In the genomic region with DNA sequence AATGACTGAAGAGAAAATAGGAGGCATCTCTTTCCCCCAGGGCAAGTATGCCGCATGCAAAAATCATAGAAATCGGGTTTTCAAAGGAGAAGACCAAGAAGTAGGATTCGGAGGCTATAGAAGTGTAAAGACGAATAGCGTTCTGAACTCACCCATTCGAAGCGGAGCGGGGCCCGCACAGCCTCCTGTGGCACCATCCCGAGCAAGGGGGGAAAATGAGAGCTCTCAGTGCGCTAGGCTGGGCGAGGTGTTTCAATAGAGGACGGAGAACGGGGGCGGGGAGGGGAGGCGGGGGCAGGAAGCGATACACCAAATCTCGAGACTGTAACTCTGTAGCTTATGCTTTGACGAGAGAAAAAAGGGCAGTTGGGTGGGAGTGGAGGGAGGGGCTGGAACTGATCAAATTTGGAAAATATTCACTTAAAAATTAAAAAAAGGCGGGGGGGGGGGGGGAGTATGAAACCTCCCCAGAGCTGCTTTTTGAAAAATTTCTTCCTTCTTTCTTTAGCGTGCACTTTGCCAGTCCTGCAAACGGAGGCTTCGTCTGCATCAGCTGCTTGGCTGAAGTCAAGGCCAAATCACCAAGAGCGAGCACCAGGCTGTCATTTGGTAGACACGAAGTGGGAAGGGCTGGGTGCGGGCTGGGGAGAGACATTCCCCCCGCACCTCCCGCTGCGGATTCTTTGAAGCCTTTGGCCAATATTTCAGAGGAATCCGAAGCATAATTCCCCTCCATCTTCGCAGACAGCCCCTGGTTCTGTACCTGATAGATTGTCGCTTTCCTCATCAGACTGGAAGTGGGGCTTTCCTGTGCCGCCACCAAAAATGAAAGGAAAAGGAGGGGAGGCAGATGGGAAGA, we compare ENCODE assay signal across 10 cellular contexts. TPM values are rescaled to one million over a fixed set of nuclear protein-coding genes. Genes with fewer than 3 reads are reported as not detected.
DNase-seq lines count a peak whose midpoint lies in the region; ATAC-seq, FAIRE-seq and TF ChIP-seq lines count a peak whose summit lies in the region.
"Had no signal": no experiment of that assay in that cellular context is flagged by ENCODE, and none has a peak within 500 bp of the region (broad histone marks: within the 10 kb centered on the region; RNA-seq: fewer than 3 reads in every experiment).

No MANE protein-coding gene starts in this region.

- H3K27ac ChIP-seq in lower lobe of right lung = peak overlapping the region; percentile 61
- peak overlapping the region; percentile 36 for H3K27ac ChIP-seq in thymus (ENCODE audit: low read depth)
- H3K27ac ChIP-seq: BLaER1 treated with 17β-estradiol and CSF1 and Interleukin-3, amounts not matched to agents 10 nM and 100 nM had no signal

- POLR2A ChIA-PET in activated CD4-positive, alpha-beta T cell treated with anti-CD3 and anti-CD28 coated beads for 36 hours (lab: Charles Lee) = no interaction called here
- POLR2A ChIA-PET in activated CD4-positive, alpha-beta T cell treated with anti-CD3 and anti-CD28 coated beads, Interleukin-2, amount 10 ng/mL, durations not matched to agents 7 days and 5 days (lab: Charles Lee) = no interaction called here

- H3K9me3 ChIP-seq in lower lobe of right lung = no peaks in the 10 kb centered on the region
- no peaks in the 10 kb centered on the region for H3K9me3 ChIP-seq in thymus (ENCODE audit: control insufficient read depth)
- H3K9me3 ChIP-seq: BLaER1 treated with 17β-estradiol and CSF1 and Interleukin-3, amounts not matched to agents 10 nM and 100 nM had no signal

- H3K36me3 ChIP-seq in lower lobe of right lung = no peaks in the 10 kb centered on the region
- no peaks in the 10 kb centered on the region for H3K36me3 ChIP-seq in thymus (ENCODE audit: control insufficient read depth, insufficient read depth)
- H3K36me3 ChIP-seq: BLaER1 treated with 17β-estradiol and CSF1 and Interleukin-3, amounts not matched to agents 10 nM and 100 nM had no signal

- H3K27me3 ChIP-seq in lower lobe of right lung (ENCODE audit: low read depth) (peaks cover 17% of the 10 kb centered on the region), thymus (ENCODE audit: control insufficient read depth, insufficient read depth) (peaks cover 6% of the 10 kb centered on the region)

- H3K4me1 ChIP-seq in lower lobe of right lung (peaks cover 13% of the 10 kb centered on the region), thymus (ENCODE audit: control insufficient read depth, insufficient read depth, low read length) (no peaks in the 10 kb centered on the region)
- H3K4me1 ChIP-seq: BLaER1 treated with 17β-estradiol and CSF1 and Interleukin-3, amounts not matched to agents 10 nM and 100 nM had no signal

- CTCF ChIA-PET in activated CD4-positive, alpha-beta T cell treated with anti-CD3 and anti-CD28 coated beads for 36 hours (lab: Charles Lee) = interaction anchor here (0.5 kb wide), 1 partner anchor 299 kb away, joined by 4 read pairs; no protein-coding TSS in a partner anchor
- CTCF ChIA-PET in activated CD4-positive, alpha-beta T cell treated with anti-CD3 and anti-CD28 coated beads, Interleukin-2, amount 10 ng/mL, durations not matched to agents 7 days and 5 days (lab: Charles Lee) = interaction anchor here (0.7 kb wide), 1 partner anchor 170 kb away, joined by 3 read pairs; no protein-coding TSS in a partner anchor

- H3K4me1 Mint-ChIP-seq in activated CD4-positive, alpha-beta T cell treated with anti-CD3 and anti-CD28 coated beads for 36 hours = peaks cover 14% of the 10 kb centered on the region
- H3K4me1 Mint-ChIP-seq in activated CD4-positive, alpha-beta T cell treated with anti-CD3 and anti-CD28 coated beads, Interleukin-2, amount 10 ng/mL, durations not matched to agents 7 days and 5 days = peaks cover 6% of the 10 kb centered on the region

- FAIRE-seq in H54 (lab: Jason Lieb, UNC) = no peak
- FAIRE-seq: K562 had no signal

- H3K9me3 Mint-ChIP-seq in activated CD4-positive, alpha-beta T cell treated with anti-CD3 and anti-CD28 coated beads for 36 hours (ENCODE audit: low read depth) = no peaks in the 10 kb centered on the region
- H3K9me3 Mint-ChIP-seq in activated CD4-positive, alpha-beta T cell treated with anti-CD3 and anti-CD28 coated beads, Interleukin-2, amount 10 ng/mL, durations not matched to agents 7 days and 5 days = no peaks in the 10 kb centered on the region

- no peak for TF ChIP-seq POLR2A in H54 (IDR thresholded peaks at IDR 0.05; ENCODE audit: low read depth, low read length)

- no peak for ATAC-seq in activated CD4-positive, alpha-beta T cell treated with anti-CD3 and anti-CD28 coated beads for 36 hours
- ATAC-seq in lower lobe of right lung = peak; percentile 46 to 49
- ATAC-seq: K562 had no signal

- H3K4me3 Mint-ChIP-seq in activated CD4-positive, alpha-beta T cell treated with anti-CD3 and anti-CD28 coated beads for 36 hours = no peak overlapping the region
- no peak overlapping the region for H3K4me3 Mint-ChIP-seq in activated CD4-positive, alpha-beta T cell treated with anti-CD3 and anti-CD28 coated beads, Interleukin-2, amount 10 ng/mL, durations not matched to agents 7 days and 5 days

- peak; percentile 18 for DNase-seq in activated CD4-positive, alpha-beta T cell treated with anti-CD3 and anti-CD28 coated beads for 36 hours
- DNase-seq in activated CD4-positive, alpha-beta T cell treated with anti-CD3 and anti-CD28 coated beads, Interleukin-2, amount 10 ng/mL, durations not matched to agents 7 days and 5 days = no peak
- DNase-seq in dedifferentiated amniotic fluid mesenchymal stem cell (ENCODE audit: extremely low spot score) (peak; percentile 77), lower lobe of right lung (no peak), H54 (ENCODE audit: insufficient read length, low spot score) (no peak), HK-2 (ENCODE audit: unreplicated experiment) (no peak)
- no peak for DNase-seq in NK-92 treated with Interleukin-12 subunit alpha and Interleukin-12 subunit beta, amount 100 ng/mL, for 24 hours (lab: John Stamatoyannopoulos, UW)

- peaks cover 35% of the 10 kb centered on the region for H3K27me3 Mint-ChIP-seq in activated CD4-positive, alpha-beta T cell treated with anti-CD3 and anti-CD28 coated beads for 36 hours
- peaks cover 26% of the 10 kb centered on the region for H3K27me3 Mint-ChIP-seq in activated CD4-positive, alpha-beta T cell treated with anti-CD3 and anti-CD28 coated beads, Interleukin-2, amount 10 ng/mL, durations not matched to agents 7 days and 5 days

- TF ChIP-seq CTCF in lower lobe of right lung (IDR thresholded peaks at IDR 0.05) = no peak

- H3K4me3 ChIP-seq in lower lobe of right lung (peak overlapping the region; percentile 51), thymus (ENCODE audit: low read length) (peak overlapping the region; percentile 22)
- H3K4me3 ChIP-seq: BLaER1 treated with 17β-estradiol and CSF1 and Interleukin-3, amounts not matched to agents 10 nM and 100 nM; K562 had no signal

- H3K36me3 Mint-ChIP-seq in activated CD4-positive, alpha-beta T cell treated with anti-CD3 and anti-CD28 coated beads for 36 hours (ENCODE audit: low read depth) = no peaks in the 10 kb centered on the region
- H3K36me3 Mint-ChIP-seq in activated CD4-positive, alpha-beta T cell treated with anti-CD3 and anti-CD28 coated beads, Interleukin-2, amount 10 ng/mL, durations not matched to agents 7 days and 5 days (ENCODE audit: low read depth) = no peaks in the 10 kb centered on the region

- intact Hi-C loops in activated CD4-positive, alpha-beta T cell treated with anti-CD3 and anti-CD28 coated beads for 36 hours (cut with DNase I, micrococcal nuclease) = loop anchor here (10.0 kb wide), 3 partner anchors 104 to 446 kb away; no protein-coding TSS in a partner anchor
- intact Hi-C loops in lower lobe of right lung (cut with DNase I) = loop anchor here (5.0 kb wide), 1 partner anchor 443 kb away; no protein-coding TSS in a partner anchor

- H3K27ac Mint-ChIP-seq in activated CD4-positive, alpha-beta T cell treated with anti-CD3 and anti-CD28 coated beads for 36 hours = no peak overlapping the region
- H3K27ac Mint-ChIP-seq in activated CD4-positive, alpha-beta T cell treated with anti-CD3 and anti-CD28 coated beads, Interleukin-2, amount 10 ng/mL, durations not matched to agents 7 days and 5 days = no peak overlapping the region

- 7% methylated on average over 33 of the region's 33 CpGs for WGBS in thymus

RNA-seq across cellular contexts. Expression of a gene that starts 15.6 kb away (rescaled TPM):
- total RNA-seq in activated CD4-positive, alpha-beta T cell treated with anti-CD3 and anti-CD28 coated beads for 36 hours = not detected
- not detected for total RNA-seq in activated CD4-positive, alpha-beta T cell treated with anti-CD3 and anti-CD28 coated beads, Interleukin-2, amount 10 ng/mL, durations not matched to agents 7 days and 5 days
- total RNA-seq in lower lobe of right lung = 0.62 TPM
- not detected for polyA plus RNA-seq in thymus
- total RNA-seq: K562 had no signal
- polyA plus RNA-seq: K562 had no signal

Comparison
In these comparisons a context has a peak if more than half of its experiments do, and no peak if none do; other contexts are left out.
1. DNase-seq: peak in activated CD4-positive, alpha-beta T cell treated with anti-CD3 and anti-CD28 coated beads for 36 hours (single experiment) and dedifferentiated amniotic fluid mesenchymal stem cell (single experiment); none in activated CD4-positive, alpha-beta T cell treated with anti-CD3 and anti-CD28 coated beads, Interleukin-2, amount 10 ng/mL, durations not matched to agents 7 days and 5 days (single experiment), lower lobe of right lung (single experiment), NK-92 treated with Interleukin-12 subunit alpha and Interleukin-12 subunit beta, amount 100 ng/mL, for 24 hours (single experiment), H54 (single experiment) and HK-2 (single experiment).